9 cellular contexts compared by ENCODE assay signal in genomic region chr11:94632356-94632755, GRCh38.
"Had no signal": no experiment of that assay in that cellular context is flagged by ENCODE, and none has a peak within 500 bp of the region (broad histone marks: within the 10 kb centered on the region; RNA-seq: fewer than 3 reads in every experiment).

No MANE protein-coding gene starts in this region.

- ATAC-seq: K562 had no signal

- DNase-seq: GM23248, H9, HCEC 1CT, IMR-90, KG1 had no signal

- H3K4me3 ChIP-seq: GM23248, K562 had no signal

- FAIRE-seq: H1, H54, HTR-8/SVneo, K562 had no signal

- H3K27ac ChIP-seq: GM23248 had no signal
